Comparison of ENCODE assay signal across 21 cellular contexts in the genomic region with DNA sequence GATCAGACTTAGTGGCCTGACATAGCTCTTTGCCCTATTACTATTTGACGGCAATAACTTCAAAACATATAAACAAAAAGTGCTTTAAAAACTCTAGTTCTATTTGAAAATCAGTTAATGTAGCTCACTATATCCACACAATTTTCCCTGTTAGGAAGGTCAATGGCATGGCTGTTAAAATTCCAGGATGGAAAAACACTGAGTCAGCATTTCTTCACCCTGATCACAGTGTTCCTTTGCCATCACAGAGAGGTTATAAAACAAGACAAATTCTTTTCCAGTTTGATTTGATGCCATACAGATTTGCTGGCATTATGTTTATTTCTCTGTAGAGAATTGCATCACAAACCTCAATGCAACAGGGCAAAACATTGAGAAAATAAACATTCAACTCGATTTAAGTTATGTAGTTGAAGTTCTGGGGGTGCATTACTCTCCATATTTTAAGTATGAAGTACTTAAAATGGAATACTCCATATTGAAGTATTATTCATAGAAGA.
A peak's percentile ranks its signal among the peaks of the same experiment; 100 is the strongest.
DNase-seq lines count a peak whose midpoint lies in the region; ATAC-seq, FAIRE-seq and TF ChIP-seq lines count a peak whose summit lies in the region.
"Had no signal": no experiment of that assay in that cellular context is flagged by ENCODE, and none has a peak within 500 bp of the region (broad histone marks: within the 10 kb centered on the region; RNA-seq: fewer than 3 reads in every experiment).

No MANE protein-coding gene starts in this region.

- H3K4me1 ChIP-seq in sigmoid colon = no peaks in the 10 kb centered on the region
- H3K4me1 ChIP-seq: Caco-2 had no signal

- DNase-seq in GM18507 (ENCODE audit: extremely low spot score, insufficient read length, low read depth) (no peak), LHCN-M2 (ENCODE audit: low read depth) (peak; percentile 1), fibroblast of peridontal ligament (ENCODE audit: extremely low read depth) (peak; percentile 46), sigmoid colon (no peak), lower leg skin (ENCODE audit: low spot score in 2 of 2) (no peak)
- DNase-seq: AML-193; Caco-2; CD4-positive, alpha-beta T cell; DMS153; DMS79; GDM1; HCEC 1CT; HFFc6 had no signal

- no peaks in the 10 kb centered on the region for H3K36me3 ChIP-seq in sigmoid colon

- intact Hi-C loops in sigmoid colon (cut with DNase I) (no loop called here), lower leg skin (cut with DNase I; ENCODE audit: low total_unique reads) (no loop called here)

- WGBS in sigmoid colon, 2 donors = 43 to 65% methylated on average over 2 of the region's 2 CpGs
- WGBS in lower leg skin, 2 donors = 80 to 81% methylated on average over 2 of the region's 2 CpGs

- peak; percentile 18 for FAIRE-seq in GM18507 (lab: Jason Lieb, UNC)
- FAIRE-seq: A204.1, GM12892, H54, HTR-8/SVneo had no signal

- ATAC-seq in GM21528 (IDR thresholded peaks at IDR 0.05; ENCODE audit: low FRiP score, unreplicated experiment) = no peak

- H3K27me3 ChIP-seq in sigmoid colon = no peaks in the 10 kb centered on the region

- TF ChIP-seq CTCF in sigmoid colon (IDR thresholded peaks at IDR 0.05) = no peak
- no peak for TF ChIP-seq CTCF in lower leg skin (IDR thresholded peaks at IDR 0.05)

- H3K4me3 ChIP-seq in sigmoid colon (no peak overlapping the region), lower leg skin (ENCODE audit: low read depth, poor library complexity, severe bottlenecking) (no peak overlapping the region)

- TF ChIP-seq EP300 in sigmoid colon (IDR thresholded peaks at IDR 0.05) = no peak

- H3K27ac ChIP-seq in cingulate gyrus (ENCODE audit: low read depth, low read length) (peak overlapping the region; percentile 55), sigmoid colon (no peak overlapping the region)
- H3K27ac ChIP-seq: C4-2B, KMS-11 had no signal

- H3K9me3 ChIP-seq in sigmoid colon = no peaks in the 10 kb centered on the region
- H3K9me3 ChIP-seq: Caco-2 had no signal

- TF ChIP-seq POLR2A in sigmoid colon (IDR thresholded peaks at IDR 0.05) (no peak), lower leg skin (IDR thresholded peaks at IDR 0.05) (no peak)

Comparison
In these comparisons a context has a peak if more than half of its experiments do, and no peak if none do; other contexts are left out.
1. DNase-seq: peak in LHCN-M2 (single experiment) and fibroblast of peridontal ligament (single experiment); none in GM18507 (single experiment), sigmoid colon (single experiment) and lower leg skin (0 of 2).